ENCODE assay signal across 1 cellular context in the genomic region with DNA sequence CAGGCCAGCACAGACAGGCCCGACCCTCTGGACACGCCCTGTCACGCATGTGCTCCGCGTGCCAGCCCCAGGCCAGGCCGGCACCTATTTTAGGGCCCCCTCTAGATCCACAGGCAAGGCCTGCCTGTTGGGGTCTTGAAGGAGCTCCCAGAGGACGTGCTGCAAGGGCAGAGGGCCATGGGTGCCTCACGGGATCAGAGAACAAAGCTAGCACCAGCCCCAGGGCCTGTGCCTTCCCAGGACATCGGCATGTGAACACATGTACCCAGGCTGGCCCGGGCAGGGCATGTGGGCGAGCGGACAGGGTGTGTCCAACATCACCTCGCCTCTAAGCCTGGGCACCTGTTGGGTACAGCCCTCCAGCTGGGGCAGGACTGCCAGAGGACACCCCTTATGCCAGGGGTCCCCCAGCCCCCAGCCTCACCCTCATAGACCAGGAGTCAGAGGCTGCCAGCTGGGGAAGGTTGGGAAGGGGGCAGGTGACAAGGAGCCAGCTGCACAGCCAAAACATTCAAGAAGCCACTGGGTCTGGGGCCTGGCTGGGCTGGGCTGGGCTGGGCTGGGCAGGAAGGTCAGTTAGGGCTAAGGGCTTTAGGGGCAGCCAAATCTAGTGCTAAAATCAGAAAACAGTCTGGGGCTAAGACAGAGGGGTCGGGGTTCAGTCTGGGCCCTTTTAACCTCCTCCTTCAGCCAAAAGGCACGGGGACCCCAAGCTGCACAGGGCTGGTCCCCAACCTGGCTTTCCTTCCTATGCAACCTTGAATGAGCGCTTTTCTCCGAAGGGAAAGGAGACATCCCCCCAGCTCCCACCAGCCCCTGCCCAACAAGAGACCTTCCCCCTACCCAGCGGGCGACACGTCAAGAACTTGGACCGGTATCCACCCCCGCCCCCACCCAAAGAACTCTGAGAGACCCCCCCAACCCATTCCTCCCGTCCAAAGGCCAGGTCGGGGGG.
A peak's percentile ranks its signal among the peaks of the same experiment; 100 is the strongest.
TF ChIP-seq lines count a peak whose summit lies in the region.

No MANE protein-coding gene starts in this region.

TF ChIP-seq in A549, 52 proteins besides CTCF, POLR2A, EP300 and RAD21 (continued from another document):
- TF ChIP-seq, protein P1, sequence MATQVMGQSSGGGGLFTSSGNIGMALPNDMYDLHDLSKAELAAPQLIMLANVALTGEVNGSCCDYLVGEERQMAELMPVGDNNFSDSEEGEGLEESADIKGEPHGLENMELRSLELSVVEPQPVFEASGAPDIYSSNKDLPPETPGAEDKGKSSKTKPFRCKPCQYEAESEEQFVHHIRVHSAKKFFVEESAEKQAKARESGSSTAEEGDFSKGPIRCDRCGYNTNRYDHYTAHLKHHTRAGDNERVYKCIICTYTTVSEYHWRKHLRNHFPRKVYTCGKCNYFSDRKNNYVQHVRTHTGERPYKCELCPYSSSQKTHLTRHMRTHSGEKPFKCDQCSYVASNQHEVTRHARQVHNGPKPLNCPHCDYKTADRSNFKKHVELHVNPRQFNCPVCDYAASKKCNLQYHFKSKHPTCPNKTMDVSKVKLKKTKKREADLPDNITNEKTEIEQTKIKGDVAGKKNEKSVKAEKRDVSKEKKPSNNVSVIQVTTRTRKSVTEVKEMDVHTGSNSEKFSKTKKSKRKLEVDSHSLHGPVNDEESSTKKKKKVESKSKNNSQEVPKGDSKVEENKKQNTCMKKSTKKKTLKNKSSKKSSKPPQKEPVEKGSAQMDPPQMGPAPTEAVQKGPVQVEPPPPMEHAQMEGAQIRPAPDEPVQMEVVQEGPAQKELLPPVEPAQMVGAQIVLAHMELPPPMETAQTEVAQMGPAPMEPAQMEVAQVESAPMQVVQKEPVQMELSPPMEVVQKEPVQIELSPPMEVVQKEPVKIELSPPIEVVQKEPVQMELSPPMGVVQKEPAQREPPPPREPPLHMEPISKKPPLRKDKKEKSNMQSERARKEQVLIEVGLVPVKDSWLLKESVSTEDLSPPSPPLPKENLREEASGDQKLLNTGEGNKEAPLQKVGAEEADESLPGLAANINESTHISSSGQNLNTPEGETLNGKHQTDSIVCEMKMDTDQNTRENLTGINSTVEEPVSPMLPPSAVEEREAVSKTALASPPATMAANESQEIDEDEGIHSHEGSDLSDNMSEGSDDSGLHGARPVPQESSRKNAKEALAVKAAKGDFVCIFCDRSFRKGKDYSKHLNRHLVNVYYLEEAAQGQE (IDR thresholded peaks at IDR 0.05) = peak; percentile 24; the same call in 1 of the 2 replicates
- TF ChIP-seq TP53 (CRISPR knock-in tag; IDR thresholded peaks at IDR 0.05) = peak; percentile 43
- TF ChIP-seq, protein P2, sequence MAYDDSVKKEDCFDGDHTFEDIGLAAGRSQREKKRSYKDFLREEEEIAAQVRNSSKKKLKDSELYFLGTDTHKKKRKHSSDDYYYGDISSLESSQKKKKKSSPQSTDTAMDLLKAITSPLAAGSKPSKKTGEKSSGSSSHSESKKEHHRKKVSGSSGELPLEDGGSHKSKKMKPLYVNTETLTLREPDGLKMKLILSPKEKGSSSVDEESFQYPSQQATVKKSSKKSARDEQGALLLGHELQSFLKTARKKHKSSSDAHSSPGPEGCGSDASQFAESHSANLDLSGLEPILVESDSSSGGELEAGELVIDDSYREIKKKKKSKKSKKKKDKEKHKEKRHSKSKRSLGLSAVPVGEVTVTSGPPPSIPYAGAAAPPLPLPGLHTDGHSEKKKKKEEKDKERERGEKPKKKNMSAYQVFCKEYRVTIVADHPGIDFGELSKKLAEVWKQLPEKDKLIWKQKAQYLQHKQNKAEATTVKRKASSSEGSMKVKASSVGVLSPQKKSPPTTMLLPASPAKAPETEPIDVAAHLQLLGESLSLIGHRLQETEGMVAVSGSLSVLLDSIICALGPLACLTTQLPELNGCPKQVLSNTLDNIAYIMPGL (CRISPR knock-in tag; IDR thresholded peaks at IDR 0.05; ENCODE audit: borderline replicate concordance) = no peak
- no peak for TF ChIP-seq GATA3 (IDR thresholded peaks at IDR 0.05; ENCODE audit: borderline replicate concordance)
- peak; percentile 5; the same call in 1 of the 2 replicates for TF ChIP-seq NPAS2 (CRISPR knock-in tag; IDR thresholded peaks at IDR 0.05; ENCODE audit: borderline replicate concordance)
- TF ChIP-seq, protein P3, sequence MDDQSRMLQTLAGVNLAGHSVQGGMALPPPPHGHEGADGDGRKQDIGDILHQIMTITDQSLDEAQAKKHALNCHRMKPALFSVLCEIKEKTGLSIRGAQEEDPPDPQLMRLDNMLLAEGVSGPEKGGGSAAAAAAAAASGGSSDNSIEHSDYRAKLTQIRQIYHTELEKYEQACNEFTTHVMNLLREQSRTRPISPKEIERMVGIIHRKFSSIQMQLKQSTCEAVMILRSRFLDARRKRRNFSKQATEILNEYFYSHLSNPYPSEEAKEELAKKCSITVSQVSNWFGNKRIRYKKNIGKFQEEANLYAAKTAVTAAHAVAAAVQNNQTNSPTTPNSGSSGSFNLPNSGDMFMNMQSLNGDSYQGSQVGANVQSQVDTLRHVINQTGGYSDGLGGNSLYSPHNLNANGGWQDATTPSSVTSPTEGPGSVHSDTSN (IDR thresholded peaks at IDR 0.05) = peak; percentile 43
- TF ChIP-seq ZC3H11A (IDR thresholded peaks at IDR 0.05) = no peak
- TF ChIP-seq FOXS1 (CRISPR knock-in tag; IDR thresholded peaks at IDR 0.05) = no peak
- peak; percentile 16; the same call in 1 of the 2 replicates for TF ChIP-seq FOSB (CRISPR knock-in tag; IDR thresholded peaks at IDR 0.05)
- TF ChIP-seq BHLHE40 (IDR thresholded peaks at IDR 0.05; ENCODE audit: low read depth, low read length) = peak; percentile 16; the same call in 1 of the 2 replicates
- no peak for TF ChIP-seq MAZ (IDR thresholded peaks at IDR 0.05; ENCODE audit: borderline replicate concordance, low read depth, low read length)
- TF ChIP-seq, protein P4, sequence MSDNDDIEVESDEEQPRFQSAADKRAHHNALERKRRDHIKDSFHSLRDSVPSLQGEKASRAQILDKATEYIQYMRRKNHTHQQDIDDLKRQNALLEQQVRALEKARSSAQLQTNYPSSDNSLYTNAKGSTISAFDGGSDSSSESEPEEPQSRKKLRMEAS (IDR thresholded peaks at IDR 0.05) = peak; percentile 70
- TF ChIP-seq CHD4 (IDR thresholded peaks at IDR 0.05; ENCODE audit: borderline replicate concordance) = no peak
